ENCODE assay signal across 1 cellular context in the genomic region with DNA sequence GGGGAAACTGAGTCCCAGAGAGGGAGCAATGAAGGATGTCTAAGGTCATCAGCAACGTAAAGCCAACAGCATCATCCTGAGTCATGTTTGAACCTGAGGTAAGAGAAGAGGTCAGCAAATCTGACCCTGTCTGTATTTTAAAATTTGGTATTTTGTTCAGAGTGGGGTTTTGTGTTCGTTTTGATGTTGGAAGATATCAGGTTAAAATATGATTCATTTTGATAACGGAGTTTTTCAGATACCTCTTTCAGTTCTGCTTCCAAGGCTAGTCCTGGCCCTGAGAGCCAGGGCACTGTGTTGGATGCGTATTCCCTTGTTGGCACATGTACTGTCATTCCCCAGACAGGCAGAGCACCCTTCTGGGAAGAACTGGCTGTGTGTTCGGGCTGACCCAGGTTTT.
TF ChIP-seq lines count a peak whose summit lies in the region.

No MANE protein-coding gene starts in this region.

TF ChIP-seq in HEK293, 187 proteins besides CTCF, POLR2A, EP300 and RAD21 (continued from another document):
- TF ChIP-seq, protein P1, sequence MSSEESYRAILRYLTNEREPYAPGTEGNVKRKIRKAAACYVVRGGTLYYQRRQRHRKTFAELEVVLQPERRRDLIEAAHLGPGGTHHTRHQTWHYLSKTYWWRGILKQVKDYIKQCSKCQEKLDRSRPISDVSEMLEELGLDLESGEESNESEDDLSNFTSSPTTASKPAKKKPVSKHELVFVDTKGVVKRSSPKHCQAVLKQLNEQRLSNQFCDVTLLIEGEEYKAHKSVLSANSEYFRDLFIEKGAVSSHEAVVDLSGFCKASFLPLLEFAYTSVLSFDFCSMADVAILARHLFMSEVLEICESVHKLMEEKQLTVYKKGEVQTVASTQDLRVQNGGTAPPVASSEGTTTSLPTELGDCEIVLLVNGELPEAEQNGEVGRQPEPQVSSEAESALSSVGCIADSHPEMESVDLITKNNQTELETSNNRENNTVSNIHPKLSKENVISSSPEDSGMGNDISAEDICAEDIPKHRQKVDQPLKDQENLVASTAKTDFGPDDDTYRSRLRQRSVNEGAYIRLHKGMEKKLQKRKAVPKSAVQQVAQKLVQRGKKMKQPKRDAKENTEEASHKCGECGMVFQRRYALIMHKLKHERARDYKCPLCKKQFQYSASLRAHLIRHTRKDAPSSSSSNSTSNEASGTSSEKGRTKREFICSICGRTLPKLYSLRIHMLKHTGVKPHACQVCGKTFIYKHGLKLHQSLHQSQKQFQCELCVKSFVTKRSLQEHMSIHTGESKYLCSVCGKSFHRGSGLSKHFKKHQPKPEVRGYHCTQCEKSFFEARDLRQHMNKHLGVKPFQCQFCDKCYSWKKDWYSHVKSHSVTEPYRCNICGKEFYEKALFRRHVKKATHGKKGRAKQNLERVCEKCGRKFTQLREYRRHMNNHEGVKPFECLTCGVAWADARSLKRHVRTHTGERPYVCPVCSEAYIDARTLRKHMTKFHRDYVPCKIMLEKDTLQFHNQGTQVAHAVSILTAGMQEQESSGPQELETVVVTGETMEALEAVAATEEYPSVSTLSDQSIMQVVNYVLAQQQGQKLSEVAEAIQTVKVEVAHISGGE (tag by site-specific recombination; conservative IDR thresholded peaks at IDR 0.05; ENCODE audit: low read depth) = no peak
- TF ChIP-seq, protein P2, sequence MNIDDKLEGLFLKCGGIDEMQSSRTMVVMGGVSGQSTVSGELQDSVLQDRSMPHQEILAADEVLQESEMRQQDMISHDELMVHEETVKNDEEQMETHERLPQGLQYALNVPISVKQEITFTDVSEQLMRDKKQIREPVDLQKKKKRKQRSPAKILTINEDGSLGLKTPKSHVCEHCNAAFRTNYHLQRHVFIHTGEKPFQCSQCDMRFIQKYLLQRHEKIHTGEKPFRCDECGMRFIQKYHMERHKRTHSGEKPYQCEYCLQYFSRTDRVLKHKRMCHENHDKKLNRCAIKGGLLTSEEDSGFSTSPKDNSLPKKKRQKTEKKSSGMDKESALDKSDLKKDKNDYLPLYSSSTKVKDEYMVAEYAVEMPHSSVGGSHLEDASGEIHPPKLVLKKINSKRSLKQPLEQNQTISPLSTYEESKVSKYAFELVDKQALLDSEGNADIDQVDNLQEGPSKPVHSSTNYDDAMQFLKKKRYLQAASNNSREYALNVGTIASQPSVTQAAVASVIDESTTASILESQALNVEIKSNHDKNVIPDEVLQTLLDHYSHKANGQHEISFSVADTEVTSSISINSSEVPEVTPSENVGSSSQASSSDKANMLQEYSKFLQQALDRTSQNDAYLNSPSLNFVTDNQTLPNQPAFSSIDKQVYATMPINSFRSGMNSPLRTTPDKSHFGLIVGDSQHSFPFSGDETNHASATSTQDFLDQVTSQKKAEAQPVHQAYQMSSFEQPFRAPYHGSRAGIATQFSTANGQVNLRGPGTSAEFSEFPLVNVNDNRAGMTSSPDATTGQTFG (tag by site-specific recombination; IDR thresholded peaks at IDR 0.05; ENCODE audit: borderline replicate concordance) = no peak
- TF ChIP-seq ZNF155 (tag by site-specific recombination; IDR thresholded peaks at IDR 0.05) = no peak
